32 cellular contexts compared by ENCODE assay signal in genomic region chr7:100685631-100686145, GRCh38. TPM values are rescaled to one million over a fixed set of nuclear protein-coding genes. Genes with fewer than 3 reads are reported as not detected.
"Had no signal": no experiment of that assay in that cellular context is flagged by ENCODE, and none has a peak within 500 bp of the region (broad histone marks: within the 10 kb centered on the region; RNA-seq: fewer than 3 reads in every experiment).

No MANE protein-coding gene starts in this region.

- DNase-seq: activated CD4-positive, alpha-beta T cell treated with anti-CD3 and anti-CD28 coated beads for 1 hour; activated CD4-positive, alpha-beta T cell treated with anti-CD3 and anti-CD28 coated beads, Interleukin-2, amount 50 U/mL, for 1 hour; activated CD8-positive, alpha-beta T cell treated with anti-CD3 and anti-CD28 coated beads for 36 hours; activated naive CD4-positive, alpha-beta T cell treated with anti-CD3 and anti-CD28 coated beads, Interleukin-2, amount 10 ng/mL, durations not matched to agents 7 days and 5 days; activated naive CD8-positive, alpha-beta T cell treated with anti-CD3 and anti-CD28 coated beads, Interleukin-2, amount 10 ng/mL, durations not matched to agents 7 days and 5 days; activated T-cell treated with anti-CD3 and anti-CD28 coated beads, Interleukin-2, amount 50 U/mL, for 72 hours; brain microvascular endothelial cell; dermis blood vessel endothelial cell; effector CD4-positive, alpha-beta T cell; foreskin keratinocyte; heart right ventricle; kidney glomerular epithelial cell; mucosa of descending colon; retina; stimulated activated CD4-positive, alpha-beta T cell treated with anti-CD3 and anti-CD28 coated beads, Interleukin-12 subunit alpha, Interleukin-12 subunit beta, amount 100 ng/mL, for 4 hours; stimulated activated CD4-positive, alpha-beta T cell treated with anti-CD3 and anti-CD28 coated beads, Interleukin-4, amount 100 ng/mL, for 1 hour; T-helper 17 cell; T1000; upper lobe of right lung had no signal

- ATAC-seq: activated CD8-positive, alpha-beta T cell treated with anti-CD3 and anti-CD28 coated beads for 36 hours; activated T-cell treated with anti-CD3 and anti-CD28 coated beads, Interleukin-2, amount 50 U/mL, for 72 hours; foreskin keratinocyte; heart right ventricle; left lobe of liver; mucosa of descending colon; pancreas; sciatic nerve; T-helper 17 cell; upper lobe of right lung had no signal

- H3K27me3 ChIP-seq: brain microvascular endothelial cell, esophagus muscularis mucosa, foreskin keratinocyte, heart right ventricle, pancreas, suprapubic skin, tibial artery, upper lobe of right lung had no signal

- H3K4me3 Mint-ChIP-seq: activated CD8-positive, alpha-beta T cell treated with anti-CD3 and anti-CD28 coated beads for 36 hours; activated naive CD4-positive, alpha-beta T cell treated with anti-CD3 and anti-CD28 coated beads, Interleukin-2, amount 10 ng/mL, durations not matched to agents 7 days and 5 days; activated naive CD8-positive, alpha-beta T cell treated with anti-CD3 and anti-CD28 coated beads, Interleukin-2, amount 10 ng/mL, durations not matched to agents 7 days and 5 days; activated T-cell treated with anti-CD3 and anti-CD28 coated beads, Interleukin-2, amount 50 U/mL, for 72 hours; nephron; T-helper 17 cell had no signal

- H3K27ac ChIP-seq: brain microvascular endothelial cell, esophagus muscularis mucosa, foreskin keratinocyte, heart right ventricle, pancreas, prostate gland, skin epidermis, suprapubic skin, tibial artery, upper lobe of right lung had no signal

- FAIRE-seq: astrocyte, pancreas had no signal

- H3K9me3 Mint-ChIP-seq: activated CD8-positive, alpha-beta T cell treated with anti-CD3 and anti-CD28 coated beads for 36 hours; activated naive CD4-positive, alpha-beta T cell treated with anti-CD3 and anti-CD28 coated beads, Interleukin-2, amount 10 ng/mL, durations not matched to agents 7 days and 5 days; activated naive CD8-positive, alpha-beta T cell treated with anti-CD3 and anti-CD28 coated beads, Interleukin-2, amount 10 ng/mL, durations not matched to agents 7 days and 5 days; activated T-cell treated with anti-CD3 and anti-CD28 coated beads, Interleukin-2, amount 50 U/mL, for 72 hours; nephron had no signal

- H3K9me3 ChIP-seq: esophagus muscularis mucosa, heart right ventricle, mucosa of descending colon, pancreas, prostate gland, suprapubic skin, tibial artery, upper lobe of right lung had no signal

- H3K4me3 ChIP-seq: esophagus muscularis mucosa, heart right ventricle, mucosa of descending colon, pancreas, prostate gland, skin epidermis, suprapubic skin, tibial artery, upper lobe of right lung had no signal

- H3K27ac Mint-ChIP-seq: activated CD8-positive, alpha-beta T cell treated with anti-CD3 and anti-CD28 coated beads for 36 hours; activated naive CD4-positive, alpha-beta T cell treated with anti-CD3 and anti-CD28 coated beads, Interleukin-2, amount 10 ng/mL, durations not matched to agents 7 days and 5 days; activated naive CD8-positive, alpha-beta T cell treated with anti-CD3 and anti-CD28 coated beads, Interleukin-2, amount 10 ng/mL, durations not matched to agents 7 days and 5 days; activated T-cell treated with anti-CD3 and anti-CD28 coated beads, Interleukin-2, amount 50 U/mL, for 72 hours; nephron; T-helper 17 cell had no signal

- H3K4me1 ChIP-seq: foreskin keratinocyte, pancreas, prostate gland, upper lobe of right lung had no signal

- H3K27me3 Mint-ChIP-seq: activated CD8-positive, alpha-beta T cell treated with anti-CD3 and anti-CD28 coated beads for 36 hours; activated naive CD4-positive, alpha-beta T cell treated with anti-CD3 and anti-CD28 coated beads, Interleukin-2, amount 10 ng/mL, durations not matched to agents 7 days and 5 days; activated naive CD8-positive, alpha-beta T cell treated with anti-CD3 and anti-CD28 coated beads, Interleukin-2, amount 10 ng/mL, durations not matched to agents 7 days and 5 days; T-helper 17 cell had no signal

RNA-seq across cellular contexts. Expression of gene ACTL6B, which starts 29.4 kb away (rescaled TPM):
- total RNA-seq: activated CD8-positive, alpha-beta T cell treated with anti-CD3 and anti-CD28 coated beads for 36 hours; activated naive CD8-positive, alpha-beta T cell treated with anti-CD3 and anti-CD28 coated beads, Interleukin-2, amount 10 ng/mL, durations not matched to agents 7 days and 5 days; activated T-cell treated with anti-CD3 and anti-CD28 coated beads, Interleukin-2, amount 50 U/mL, for 72 hours; astrocyte; dermis blood vessel endothelial cell; esophagus muscularis mucosa; foreskin keratinocyte; heart right ventricle; left lobe of liver; lung microvascular endothelial cell; mesenteric fat pad; myocyte; sciatic nerve; suprapubic skin; T-helper 17 cell; upper lobe of right lung had no signal
- polyA plus RNA-seq: foreskin keratinocyte, heart right ventricle had no signal

RNA-seq across cellular contexts. Expression of gene EPO, which starts 34.6 kb away (rescaled TPM):
- total RNA-seq: activated CD8-positive, alpha-beta T cell treated with anti-CD3 and anti-CD28 coated beads for 36 hours; astrocyte; dermis blood vessel endothelial cell; esophagus muscularis mucosa; lung microvascular endothelial cell; mesenteric fat pad; mucosa of descending colon; sciatic nerve; T-helper 17 cell; upper lobe of right lung had no signal
- polyA plus RNA-seq: heart right ventricle had no signal
